ENCODE assay signal across 8 cellular contexts in genomic region chr12:110583137-110584059, GRCh38. TPM values are rescaled to one million over a fixed set of nuclear protein-coding genes. Genes with fewer than 3 reads are reported as not detected.
DNase-seq lines count a peak whose midpoint lies in the region; ATAC-seq and TF ChIP-seq lines count a peak whose summit lies in the region.

Gene PPTC7, minus strand, starts transcription at chr12:110583318. Its CDS starts 287 bp downstream, at chr12:110583031.

- no peaks in the 10 kb centered on the region for H3K9me3 ChIP-seq in esophagus squamous epithelium

- WGBS in esophagus squamous epithelium, 2 donors: 12 to 14% methylated on average over 9 of the region's 52 CpGs

- no peaks in the 10 kb centered on the region for H3K27me3 ChIP-seq in esophagus squamous epithelium

- peak in 3 of 4 donors; percentile 71 to 94 (median 84) for TF ChIP-seq POLR2A in esophagus squamous epithelium (IDR thresholded peaks at IDR 0.05)

- no peak for TF ChIP-seq CTCF in esophagus squamous epithelium (IDR thresholded peaks at IDR 0.05)

- H3K4me3 ChIP-seq in esophagus squamous epithelium: peak within 1 kb of the TSS; percentile 65 to 99 (median 88)

- peak within 1 kb of the TSS; percentile 94 to 99 (median 96) for H3K27ac ChIP-seq in esophagus squamous epithelium

- DNase-seq in DMS79 treated with DMSO at 0.1 percent for 48 hours (lab: John Stamatoyannopoulos, UW) (peak; percentile 94), Kasumi-1 (lab: John Stamatoyannopoulos, UW) (peak; percentile 92 to 93), RKO (ENCODE audit: low spot score) (peak; percentile 95), activated T-helper 1 cell treated with Interleukin-2 at 50 U/mL for 16 hours (ENCODE audit: low read depth) (peak; percentile 95), esophagus squamous epithelium (lab: John Stamatoyannopoulos, UW) (peak; percentile 82), myocyte (ENCODE audit: low read depth) (peak; percentile 99)
- DNase-seq in stimulated activated CD8-positive, alpha-beta memory T cell treated with anti-CD3 and anti-CD28 coated beads, Interleukin-7, amount 100 ng/mL, for 4 hours (ENCODE audit: low read depth in 2 of 2): peak; percentile 95 to 97

- intact Hi-C loops in esophagus squamous epithelium (cut with DNase I): no loop called here

- H3K4me1 ChIP-seq in esophagus squamous epithelium: peaks cover 39 to 68% (median 52%) of the 10 kb centered on the region in 3 donors

- ATAC-seq in GM21825 (IDR thresholded peaks at IDR 0.05; ENCODE audit: unreplicated experiment): peak; percentile 85

- no peaks in the 10 kb centered on the region for H3K36me3 ChIP-seq in esophagus squamous epithelium

RNA-seq across cellular contexts. Expression of gene PPTC7, which starts in this region (rescaled TPM):
- 10 to 100 TPM; 14.8 to 30.5 (median 19.2) TPM for total RNA-seq in esophagus squamous epithelium
- 10.3 and 15.9 TPM in 2 replicates for total RNA-seq in myocyte
- 7.3 TPM for polyA plus RNA-seq in myocyte (2012)

Comparison
In these comparisons a context has a peak if more than half of its experiments do, and no peak if none do; other contexts are left out.
1. Peak in every context shown above with its lines: DNase-seq, ATAC-seq, H3K4me3 ChIP-seq and H3K27ac ChIP-seq.